8 cellular contexts compared by ENCODE assay signal in the genomic region with DNA sequence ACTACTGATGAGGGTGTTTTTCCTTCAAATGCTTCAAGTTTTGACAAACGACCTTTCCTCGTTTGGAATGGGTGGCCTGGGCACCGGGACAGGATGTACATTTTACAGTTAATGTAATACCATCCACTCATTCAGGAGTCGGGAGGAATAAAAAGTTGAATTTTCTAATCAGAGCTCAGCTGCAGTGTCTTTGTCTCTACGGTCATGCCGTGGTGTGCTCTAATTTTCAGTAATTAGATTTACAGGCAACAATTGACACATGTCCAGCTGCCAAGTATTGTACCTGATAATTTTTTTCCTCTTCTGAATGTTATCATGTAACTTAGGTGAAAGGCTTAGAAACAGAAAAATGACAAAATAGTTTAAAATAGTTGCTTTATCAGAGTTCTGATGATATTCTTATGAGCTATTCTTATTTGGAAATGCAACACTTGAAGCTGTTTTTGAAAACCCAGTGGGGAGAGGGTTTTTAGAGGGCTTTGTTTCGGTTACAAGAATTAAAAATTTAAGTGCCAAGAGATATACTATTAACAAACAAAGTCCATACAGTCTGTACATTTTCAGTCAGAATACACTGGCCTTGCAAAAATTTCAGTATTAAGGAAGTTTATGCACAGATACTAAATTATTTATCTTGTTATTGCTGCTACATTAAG. TPM values are rescaled to one million over a fixed set of nuclear protein-coding genes. Genes with fewer than 3 reads are reported as not detected.
DNase-seq lines count a peak whose midpoint lies in the region; ATAC-seq and TF ChIP-seq lines count a peak whose summit lies in the region.

No MANE protein-coding gene starts in this region.

- ATAC-seq in body of pancreas (no peak), HG03108 (IDR thresholded peaks at IDR 0.05; ENCODE audit: unreplicated experiment) (no peak), GM18511 (IDR thresholded peaks at IDR 0.05; ENCODE audit: unreplicated experiment) (no peak), GM21786 (IDR thresholded peaks at IDR 0.05; ENCODE audit: unreplicated experiment) (no peak)

- H3K27me3 ChIP-seq in CD8-positive, alpha-beta memory T cell (ENCODE audit: insufficient read depth, low read length, poor library complexity, severe bottlenecking) = no peaks in the 10 kb centered on the region
- H3K27me3 ChIP-seq in body of pancreas = no peaks in the 10 kb centered on the region
- H3K27me3 ChIP-seq in neural progenitor cell = peaks cover 95% of the 10 kb centered on the region

- H3K27me3 Mint-ChIP-seq in CD8-positive, alpha-beta memory T cell = peaks cover 0 to under 1% of the 10 kb centered on the region in 2 donors
- peaks cover 67% of the 10 kb centered on the region for H3K27me3 Mint-ChIP-seq in neural progenitor cell (ENCODE audit: insufficient read depth, low read depth)

- peak overlapping the region; percentile 90 for H3K27ac ChIP-seq in CD8-positive, alpha-beta memory T cell (ENCODE audit: low read depth, low read length)
- H3K27ac ChIP-seq in body of pancreas (peak overlapping the region in 3 of 4 donors; percentile 97 to 100 (median 99)), neural progenitor cell (no peak overlapping the region)

- peak overlapping the region; percentile 91 to 99 (median 97) for H3K4me3 Mint-ChIP-seq in CD8-positive, alpha-beta memory T cell
- H3K4me3 Mint-ChIP-seq in neural progenitor cell = peak overlapping the region; percentile 85

- no peak for TF ChIP-seq POLR2A in body of pancreas (IDR thresholded peaks at IDR 0.05)

- H3F3A ChIP-seq in neural progenitor cell (ENCODE audit: low read depth) = peaks cover 67% of the 10 kb centered on the region

- H3K36me3 ChIP-seq in CD8-positive, alpha-beta memory T cell (ENCODE audit: insufficient read depth, low read length) = no peaks in the 10 kb centered on the region
- H3K36me3 ChIP-seq in body of pancreas (replicated peaks in 1 of 2; ENCODE audit: insufficient read depth in 1 of 2, low read depth in 2 of 2) (no peaks in the 10 kb centered on the region), neural progenitor cell (no peaks in the 10 kb centered on the region)

- peak overlapping the region; percentile 92 for H3K4me3 ChIP-seq in CD8-positive, alpha-beta memory T cell (ENCODE audit: low read length)
- H3K4me3 ChIP-seq in body of pancreas (peak overlapping the region; percentile 1 to 85), neural progenitor cell (no peak overlapping the region)

- no peaks in the 10 kb centered on the region for H3K9me3 Mint-ChIP-seq in CD8-positive, alpha-beta memory T cell
- peaks cover 2% of the 10 kb centered on the region for H3K9me3 Mint-ChIP-seq in neural progenitor cell

- H3K4me2 ChIP-seq in neural progenitor cell = no peak overlapping the region

- 15 to 16% methylated on average over 7 of the region's 7 CpGs for WGBS in body of pancreas, 2 donors

- peak overlapping the region in 5 of 8 donors; percentile 84 to 96 (median 94) for H3K27ac Mint-ChIP-seq in CD8-positive, alpha-beta memory T cell
- H3K27ac Mint-ChIP-seq in neural progenitor cell = no peak overlapping the region

- H2AFZ ChIP-seq in neural progenitor cell (replicated peaks) = no peak overlapping the region

- peaks cover 20% of the 10 kb centered on the region for H3K4me1 ChIP-seq in CD8-positive, alpha-beta memory T cell (ENCODE audit: insufficient read depth, low read length)
- H3K4me1 ChIP-seq in body of pancreas (peaks cover 12% of the 10 kb centered on the region), neural progenitor cell (no peaks in the 10 kb centered on the region)

- TF ChIP-seq CTCF in body of pancreas (IDR thresholded peaks at IDR 0.05) = no peak
- no peak for TF ChIP-seq CTCF in neural progenitor cell (IDR thresholded peaks at IDR 0.05)

- H4K20me1 ChIP-seq in neural progenitor cell (ENCODE audit: low read depth) = peaks cover 73% of the 10 kb centered on the region

- H3K79me2 ChIP-seq in neural progenitor cell (ENCODE audit: low read depth) = no peaks in the 10 kb centered on the region

- intact Hi-C loops in body of pancreas (cut with DNase I) = no loop called here

- DNase-seq in CD8-positive, alpha-beta memory T cell = no peak
- peak; percentile 39 for DNase-seq in M059J (ENCODE audit: low read depth)
- DNase-seq in body of pancreas = peak in 1 of 4 donors; percentile 17
- no peak for DNase-seq in neural progenitor cell (ENCODE audit: low spot score)
- no peak for DNase-seq in T1000 (lab: John Stamatoyannopoulos, UW)

- peaks cover 0 to 12% (median 0%) of the 10 kb centered on the region in 3 donors for H3K36me3 Mint-ChIP-seq in CD8-positive, alpha-beta memory T cell
- H3K36me3 Mint-ChIP-seq in neural progenitor cell = no peaks in the 10 kb centered on the region

- CTCF ChIA-PET in CD8-positive, alpha-beta memory T cell (lab: Charles Lee) = interaction anchor here (1.0 to 1.2 kb wide), 3 partner anchors 9 to 218 kb away, joined by 3 to 4 read pairs (median 3); no protein-coding TSS in a partner anchor

- H3K9ac ChIP-seq in neural progenitor cell = no peak overlapping the region

- H3K4me1 Mint-ChIP-seq in CD8-positive, alpha-beta memory T cell = peaks cover 25 to 33% (median 32%) of the 10 kb centered on the region in 3 donors
- peaks cover 12% of the 10 kb centered on the region for H3K4me1 Mint-ChIP-seq in neural progenitor cell

- POLR2A ChIA-PET in CD8-positive, alpha-beta memory T cell (lab: Charles Lee) = interaction anchor here (1.5 to 4.6 kb wide), 3 partner anchors 7 to 266 kb away, joined by 4 to 43 read pairs (median 24); a partner anchor contains a TSS

- no peaks in the 10 kb centered on the region for H3K9me3 ChIP-seq in CD8-positive, alpha-beta memory T cell (ENCODE audit: low read length)
- H3K9me3 ChIP-seq in body of pancreas (no peaks in the 10 kb centered on the region), neural progenitor cell (ENCODE audit: low read depth) (no peaks in the 10 kb centered on the region)

RNA-seq across cellular contexts. Expression of a gene that starts 1.0 kb away (rescaled TPM):
- total RNA-seq in CD8-positive, alpha-beta memory T cell = 1 to 10 TPM; 6.5 to 6.6 TPM
- 9.9 TPM for polyA plus RNA-seq in CD8-positive, alpha-beta memory T cell
- total RNA-seq in M059J (2014; rRNA removed; shearing (Covaris generic)) = 187 and 243 TPM in 2 replicates
- total RNA-seq in body of pancreas = 10 to 100 TPM in 1 of 2 donors, 1 to 10 TPM in 1; 7.6 to 11.9 TPM
- total RNA-seq in neural progenitor cell (ENCODE audit: low replicate concordance) = 0.11 and 0.65 TPM in 2 replicates

RNA-seq across cellular contexts. Expression of a gene that starts 11.0 kb away (rescaled TPM):
- total RNA-seq in CD8-positive, alpha-beta memory T cell = 10 to 100 TPM; 78.2 to 87.1 TPM
- polyA plus RNA-seq in CD8-positive, alpha-beta memory T cell = 66.4 TPM
- 84.8 and 135 TPM in 2 replicates for total RNA-seq in M059J (2014; rRNA removed; shearing (Covaris generic))
- 10 to 100 TPM; 17.8 to 27.5 TPM for total RNA-seq in body of pancreas
- 78.0 and 103 TPM in 2 replicates for total RNA-seq in neural progenitor cell (ENCODE audit: low replicate concordance)

Comparison
In these comparisons a context has a peak if more than half of its experiments do, and no peak if none do; other contexts are left out.
1. RNA of a gene that starts 1.0 kb away (total RNA-seq): 187 to 243 TPM in M059J; 7.6 to 11.9 TPM in body of pancreas, 6.5 to 6.6 TPM in CD8-positive, alpha-beta memory T cell and 0.11 to 0.65 TPM in neural progenitor cell; every median in the first group is over 10 times any median in the second.